Comparison of ENCODE assay signal across 15 cellular contexts in the genomic region with DNA sequence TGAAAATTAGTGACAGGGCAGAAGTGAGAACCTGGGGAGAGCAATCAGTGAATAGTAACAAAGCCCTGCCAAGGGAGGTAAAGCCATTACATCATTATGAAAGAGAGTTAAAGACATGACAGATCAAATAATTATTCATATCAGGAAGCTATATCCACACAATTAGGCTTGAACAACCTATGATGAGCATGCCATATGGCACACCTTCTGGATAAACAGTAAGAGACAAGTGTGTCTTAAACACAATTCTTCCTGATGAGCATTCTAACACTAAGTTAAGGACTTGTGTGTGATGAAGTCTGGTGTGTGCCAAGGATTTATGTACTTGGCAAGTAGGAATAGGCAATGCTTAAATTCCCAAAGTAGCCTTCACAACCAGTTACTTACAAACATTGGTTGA.
"Had no signal": no experiment of that assay in that cellular context is flagged by ENCODE, and none has a peak within 500 bp of the region (broad histone marks: within the 10 kb centered on the region; RNA-seq: fewer than 3 reads in every experiment).

No MANE protein-coding gene starts in this region.

- H3K27me3 ChIP-seq: ovary, testis, upper lobe of right lung had no signal

- H3K27ac Mint-ChIP-seq: activated CD8-positive, alpha-beta memory T cell treated with anti-CD3 and anti-CD28 coated beads, Interleukin-2, amount 10 ng/mL, durations not matched to agents 7 days and 5 days; activated naive CD8-positive, alpha-beta T cell had no signal

- ATAC-seq: activated CD8-positive, alpha-beta memory T cell treated with anti-CD3 and anti-CD28 coated beads, Interleukin-2, amount 10 ng/mL, durations not matched to agents 7 days and 5 days; activated T-cell treated with anti-CD3 and anti-CD28 coated beads, Interleukin-2, amount 50 U/mL, for 4 hours; left ventricle myocardium superior; stimulated activated naive CD8-positive, alpha-beta T cell treated with anti-CD3 and anti-CD28 coated beads, Interleukin-15, Interleukin-2, amounts not matched to agents 100 U/mL and 50 U/mL, for 24 hours; upper lobe of right lung had no signal

- H3K27ac ChIP-seq: ovary, testis, upper lobe of right lung had no signal

- H3K9me3 Mint-ChIP-seq: activated T-cell treated with anti-CD3 and anti-CD28 coated beads, Interleukin-2, amount 50 U/mL, for 4 hours had no signal

- H3K36me3 ChIP-seq: ovary, upper lobe of right lung had no signal

- H3K4me3 Mint-ChIP-seq: activated CD8-positive, alpha-beta memory T cell treated with anti-CD3 and anti-CD28 coated beads, Interleukin-2, amount 10 ng/mL, durations not matched to agents 7 days and 5 days; activated naive CD8-positive, alpha-beta T cell; activated T-cell treated with anti-CD3 and anti-CD28 coated beads, Interleukin-2, amount 50 U/mL, for 4 hours; neural crest cell had no signal

- DNase-seq: activated CD4-positive, alpha-beta T cell treated with anti-CD3 and anti-CD28 coated beads, Interleukin-2, amount 50 U/mL, for 48 hours; activated CD4-positive, CD25-positive, alpha-beta regulatory T cell treated with anti-CD3 and anti-CD28 coated beads, Interleukin-2, amount 50 U/mL, for 72 hours; activated CD8-positive, alpha-beta memory T cell treated with anti-CD3 and anti-CD28 coated beads, Interleukin-2, amount 10 ng/mL, durations not matched to agents 7 days and 5 days; activated gamma-delta T cell; activated T-cell treated with anti-CD3 and anti-CD28 coated beads, Interleukin-2, amount 50 U/mL, for 4 hours; kidney; left ventricle myocardium superior; ovary; stimulated activated CD4-positive, alpha-beta T cell treated with anti-CD3 and anti-CD28 coated beads, Interleukin-4, amount 100 ng/mL, for 1 hour; stimulated activated CD8-positive, alpha-beta memory T cell treated with anti-CD3 and anti-CD28 coated beads, Interleukin-4, amount 100 ng/mL, for 48 hours; stimulated activated naive CD8-positive, alpha-beta T cell treated with anti-CD3 and anti-CD28 coated beads, Interleukin-15, Interleukin-2, amounts not matched to agents 100 U/mL and 50 U/mL, for 24 hours; testis; upper lobe of right lung had no signal

- H3K4me3 ChIP-seq: ovary, testis, upper lobe of right lung had no signal

- H3K27me3 Mint-ChIP-seq: activated CD8-positive, alpha-beta memory T cell treated with anti-CD3 and anti-CD28 coated beads, Interleukin-2, amount 10 ng/mL, durations not matched to agents 7 days and 5 days; activated naive CD8-positive, alpha-beta T cell had no signal

- H3K9me3 ChIP-seq: ovary, testis, upper lobe of right lung had no signal
